Comparison of ENCODE assay signal across 21 cellular contexts in genomic region chr4:168610911-168611530, GRCh38.
A peak's percentile ranks its signal among the peaks of the same experiment; 100 is the strongest.
DNase-seq lines count a peak whose midpoint lies in the region; ATAC-seq and TF ChIP-seq lines count a peak whose summit lies in the region.
"Had no signal": no experiment of that assay in that cellular context is flagged by ENCODE, and none has a peak within 500 bp of the region (broad histone marks: within the 10 kb centered on the region; RNA-seq: fewer than 3 reads in every experiment).

No MANE protein-coding gene starts in this region.

- intact Hi-C loops in left ventricle myocardium superior (cut with micrococcal nuclease) (no loop called here), Right ventricle myocardium superior (cut with DNase I) (no loop called here)

- no peaks in the 10 kb centered on the region for H3K9me3 ChIP-seq in hepatocyte (ENCODE audit: low read depth)
- H3K9me3 ChIP-seq: BLaER1, esophagus muscularis mucosa, transverse colon had no signal

- no peak overlapping the region for H3K27ac ChIP-seq in hepatocyte
- H3K27ac ChIP-seq: BLaER1, esophagus muscularis mucosa, transverse colon had no signal

- TF ChIP-seq POLR2A in NB4 (IDR thresholded peaks at IDR 0.05; ENCODE audit: extremely low read depth, insufficient read length) = no peak

- WGBS in hepatocyte (ENCODE audit: low lambda C conversion rate, missing lambda C conversion rate) = 90% methylated on average over 6 of the region's 6 CpGs

- H3K4me3 ChIP-seq in NB4 (ENCODE audit: low read depth, low read length) (no peak overlapping the region), fibroblast of the aortic adventitia (ENCODE audit: low read depth, low read length) (no peak overlapping the region), hepatocyte (no peak overlapping the region)
- H3K4me3 ChIP-seq: BLaER1, esophagus muscularis mucosa, transverse colon had no signal

- TF ChIP-seq CTCF in NB4 (IDR thresholded peaks at IDR 0.05; ENCODE audit: low read depth, low read length) (no peak), fibroblast of the aortic adventitia (IDR thresholded peaks at IDR 0.05; ENCODE audit: insufficient read depth, low read length) (no peak), hepatocyte (IDR thresholded peaks at IDR 0.05; ENCODE audit: poor library complexity) (no peak)

- H3K9me2 ChIP-seq in hepatocyte (replicated peaks; ENCODE audit: insufficient read depth) = no peaks in the 10 kb centered on the region

- peak; percentile 6 for ATAC-seq in left ventricle myocardium superior
- no peak for ATAC-seq in Right ventricle myocardium superior (ENCODE audit: poor library complexity)
- no peak for ATAC-seq in HG02610 (IDR thresholded peaks at IDR 0.05; ENCODE audit: unreplicated experiment)
- ATAC-seq: activated naive CD8-positive, alpha-beta T cell treated with anti-CD3 and anti-CD28 coated beads, Interleukin-2, amount 50 U/mL, for 24 hours; naive thymus-derived CD4-positive, alpha-beta T cell; Panc1 had no signal

- DNase-seq in left ventricle myocardium superior = no peak
- DNase-seq in Right ventricle myocardium superior = no peak
- DNase-seq in NB4 (ENCODE audit: low read depth) = peak; percentile 26
- DNase-seq in fibroblast of the aortic adventitia (ENCODE audit: low read depth) = peak; percentile 49
- DNase-seq in activated gamma-delta T cell treated with Interleukin-2 at 50 U/mL for 16 hours = no peak
- DNase-seq in hepatocyte (ENCODE audit: low spot score) = no peak
- DNase-seq in DMS153 treated with DMSO at 0.1 percent for 48 hours (lab: John Stamatoyannopoulos, UW; ENCODE audit: unreplicated experiment) = no peak
- DNase-seq: activated CD4-positive, alpha-beta T cell treated with anti-CD3 and anti-CD28 coated beads, Interleukin-2, amount 50 U/mL, for 48 hours; activated effector memory CD4-positive, alpha-beta T cell treated with Interleukin-2 at 50 U/mL for 16 hours; activated naive CD8-positive, alpha-beta T cell treated with anti-CD3 and anti-CD28 coated beads, Interleukin-2, amount 50 U/mL, for 24 hours; COR-L47; left cardiac atrium; mesendoderm; naive thymus-derived CD4-positive, alpha-beta T cell; NCI-H1694; retina; transverse colon had no signal

- no peaks in the 10 kb centered on the region for H3K79me2 ChIP-seq in hepatocyte

- H3K4me2 ChIP-seq in hepatocyte = no peak overlapping the region
- H3K4me2 ChIP-seq: BLaER1 had no signal

- H3K4me1 ChIP-seq in hepatocyte (ENCODE audit: insufficient read depth) = no peaks in the 10 kb centered on the region
- H3K4me1 ChIP-seq: transverse colon had no signal

- no peaks in the 10 kb centered on the region for H4K20me1 ChIP-seq in hepatocyte (ENCODE audit: insufficient read depth, poor library complexity, severe bottlenecking)
- H4K20me1 ChIP-seq: BLaER1 had no signal

- no peaks in the 10 kb centered on the region for H3K36me3 ChIP-seq in hepatocyte (replicated peaks; ENCODE audit: insufficient read depth, low read depth)
- H3K36me3 ChIP-seq: BLaER1, esophagus muscularis mucosa, transverse colon had no signal

- H2AFZ ChIP-seq in hepatocyte = no peak overlapping the region

- H3K27me3 ChIP-seq in hepatocyte = no peaks in the 10 kb centered on the region
- H3K27me3 ChIP-seq: BLaER1, esophagus muscularis mucosa, transverse colon had no signal

Comparison
In these comparisons a context has a peak if more than half of its experiments do, and no peak if none do; other contexts are left out.
1. DNase-seq: peak in NB4 (single experiment) and fibroblast of the aortic adventitia (single experiment); none in left ventricle myocardium superior (single experiment), Right ventricle myocardium superior (single experiment), activated gamma-delta T cell treated with Interleukin-2 at 50 U/mL for 16 hours (single experiment), hepatocyte (single experiment) and DMS153 treated with DMSO at 0.1 percent for 48 hours (single experiment).